ENCODE assay signal across 27 cellular contexts in the genomic region with DNA sequence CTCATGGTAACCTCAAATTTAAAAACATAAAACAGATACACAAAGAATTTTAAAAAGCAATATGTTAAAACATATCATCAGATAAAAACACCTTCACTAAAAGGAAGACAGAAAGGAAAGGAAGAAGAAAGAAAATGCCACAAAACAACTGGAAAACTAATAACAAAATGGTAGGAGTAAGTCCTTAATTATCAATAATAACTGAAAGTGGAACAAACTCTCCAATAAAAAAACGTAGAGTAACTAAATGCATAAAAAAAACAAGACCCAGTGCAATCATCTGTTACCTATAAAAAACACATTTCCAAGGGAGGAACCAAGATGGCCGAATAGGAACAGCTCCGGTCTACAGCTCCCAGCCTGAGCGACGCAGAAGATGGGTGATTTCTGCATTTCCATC. TPM values are rescaled to one million over a fixed set of nuclear protein-coding genes. Genes with fewer than 3 reads are reported as not detected.
DNase-seq lines count a peak whose midpoint lies in the region; ATAC-seq and TF ChIP-seq lines count a peak whose summit lies in the region.
"Had no signal": no experiment of that assay in that cellular context is flagged by ENCODE, and none has a peak within 500 bp of the region (broad histone marks: within the 10 kb centered on the region; RNA-seq: fewer than 3 reads in every experiment).

No MANE protein-coding gene starts in this region.

- CTCF ChIA-PET in CD8-positive, alpha-beta memory T cell (lab: Charles Lee): no interaction called here
- CTCF ChIA-PET in WTC11 (lab: Charles Lee): no interaction called here

- H3K36me3 Mint-ChIP-seq in CD8-positive, alpha-beta memory T cell: peaks cover 0 to 5% (median 1%) of the 10 kb centered on the region in 3 donors
- H3K36me3 Mint-ChIP-seq in WTC11 (peaks cover 3% of the 10 kb centered on the region; the same call in 1 of the 2 replicates), mesothelial cell of epicardium (peaks cover 3% of the 10 kb centered on the region)
- H3K36me3 Mint-ChIP-seq: activated CD8-positive, alpha-beta memory T cell treated with anti-CD3 and anti-CD28 coated beads, Interleukin-2, amount 10 ng/mL, durations not matched to agents 7 days and 5 days had no signal

- no peaks in the 10 kb centered on the region for H3K4me1 Mint-ChIP-seq in CD8-positive, alpha-beta memory T cell
- H3K4me1 Mint-ChIP-seq in WTC11 (peaks cover 40% of the 10 kb centered on the region), mesothelial cell of epicardium (peaks cover 17% of the 10 kb centered on the region)
- H3K4me1 Mint-ChIP-seq: activated CD4-positive, alpha-beta T cell treated with anti-CD3 and anti-CD28 coated beads, Interleukin-2, amount 10 ng/mL, durations not matched to agents 7 days and 5 days; activated CD8-positive, alpha-beta memory T cell treated with anti-CD3 and anti-CD28 coated beads, Interleukin-2, amount 10 ng/mL, durations not matched to agents 7 days and 5 days had no signal

- no peaks in the 10 kb centered on the region for H3K36me3 ChIP-seq in CD8-positive, alpha-beta memory T cell (ENCODE audit: insufficient read depth, low read length)
- H3K36me3 ChIP-seq in HUES6 (ENCODE audit: control insufficient read depth, insufficient read depth, low read length): no peaks in the 10 kb centered on the region
- H3K36me3 ChIP-seq: breast epithelium, colonic mucosa, upper lobe of left lung had no signal

- H3K27me3 Mint-ChIP-seq in CD8-positive, alpha-beta memory T cell: peaks cover 3 to 38% of the 10 kb centered on the region in 2 donors
- peaks cover 3% of the 10 kb centered on the region; the same call in 1 of the 2 replicates for H3K27me3 Mint-ChIP-seq in WTC11 (ENCODE audit: low read depth)
- no peaks in the 10 kb centered on the region for H3K27me3 Mint-ChIP-seq in mesothelial cell of epicardium (ENCODE audit: low read depth)
- H3K27me3 Mint-ChIP-seq: activated CD4-positive, alpha-beta T cell treated with anti-CD3 and anti-CD28 coated beads, Interleukin-2, amount 10 ng/mL, durations not matched to agents 7 days and 5 days; activated CD8-positive, alpha-beta memory T cell treated with anti-CD3 and anti-CD28 coated beads, Interleukin-2, amount 10 ng/mL, durations not matched to agents 7 days and 5 days had no signal

- DNase-seq in CD8-positive, alpha-beta memory T cell: no peak
- DNase-seq in WTC11 (ENCODE audit: low spot score): no peak
- DNase-seq in mesothelial cell of epicardium (ENCODE audit: low spot score in 2 of 2, unreplicated experiment in 2 of 2): no peak
- DNase-seq in activated CD4-positive, alpha-beta T cell treated with anti-CD3 and anti-CD28 coated beads, Interleukin-2, amount 50 U/mL, for 1 hour: no peak
- no peak for DNase-seq in NCI-H2196 treated with DMSO at 0.1 percent for 48 hours (lab: John Stamatoyannopoulos, UW; ENCODE audit: unreplicated experiment)
- DNase-seq: activated CD4-positive, alpha-beta T cell treated with anti-CD3 and anti-CD28 coated beads, Interleukin-2, amount 10 ng/mL, durations not matched to agents 7 days and 5 days; activated CD8-positive, alpha-beta memory T cell treated with anti-CD3 and anti-CD28 coated beads, Interleukin-2, amount 10 ng/mL, durations not matched to agents 7 days and 5 days; activated naive CD4-positive, alpha-beta T cell treated with anti-CD3 and anti-CD28 coated beads for 36 hours; activated T-cell treated with anti-CD3 and anti-CD28 coated beads, Interleukin-2, amount 50 U/mL, for 72 hours; colonic mucosa; DMS53; GF-D8; IMR-90; kidney glomerular epithelial cell; NCI-H1092 treated with DMSO at 0.1 percent for 48 hours; NCI-H748 treated with DMSO at 0.1 percent for 48 hours; SK-N-SH; stimulated activated CD4-positive, alpha-beta T cell treated with anti-CD3 and anti-CD28 coated beads, Interleukin-1b, Interleukin-23, amount 100 ng/mL, for 48 hours; T-helper 2 cell had no signal

- no peaks in the 10 kb centered on the region for H3K27me3 ChIP-seq in CD8-positive, alpha-beta memory T cell (ENCODE audit: insufficient read depth, low read length, poor library complexity, severe bottlenecking)
- H3K27me3 ChIP-seq in HUES6 (ENCODE audit: control insufficient read depth, insufficient read depth, low read length): no peaks in the 10 kb centered on the region
- H3K27me3 ChIP-seq: breast epithelium, colonic mucosa, upper lobe of left lung had no signal

- H3K4me3 Mint-ChIP-seq in CD8-positive, alpha-beta memory T cell: no peak overlapping the region
- peak overlapping the region; percentile 77 for H3K4me3 Mint-ChIP-seq in WTC11
- peak overlapping the region; percentile 60 for H3K4me3 Mint-ChIP-seq in mesothelial cell of epicardium
- H3K4me3 Mint-ChIP-seq: activated CD4-positive, alpha-beta T cell treated with anti-CD3 and anti-CD28 coated beads, Interleukin-2, amount 10 ng/mL, durations not matched to agents 7 days and 5 days; activated CD8-positive, alpha-beta memory T cell treated with anti-CD3 and anti-CD28 coated beads, Interleukin-2, amount 10 ng/mL, durations not matched to agents 7 days and 5 days; activated naive CD4-positive, alpha-beta T cell treated with anti-CD3 and anti-CD28 coated beads for 36 hours; activated T-cell treated with anti-CD3 and anti-CD28 coated beads, Interleukin-2, amount 50 U/mL, for 72 hours had no signal

- POLR2A ChIA-PET in CD8-positive, alpha-beta memory T cell (lab: Charles Lee): no interaction called here
- POLR2A ChIA-PET in WTC11 (lab: Charles Lee): no interaction called here

- H3K4me1 ChIP-seq in CD8-positive, alpha-beta memory T cell (ENCODE audit: insufficient read depth, low read length): no peaks in the 10 kb centered on the region
- H3K4me1 ChIP-seq in HUES6 (ENCODE audit: control insufficient read depth, insufficient read depth, low read length): peaks cover 10% of the 10 kb centered on the region
- H3K4me1 ChIP-seq: breast epithelium, colonic mucosa, upper lobe of left lung had no signal

- peak overlapping the region; percentile 41 for H3K27ac ChIP-seq in CD8-positive, alpha-beta memory T cell (ENCODE audit: low read depth, low read length)
- no peak overlapping the region for H3K27ac ChIP-seq in HUES6 (ENCODE audit: low read depth, low read length)
- H3K27ac ChIP-seq: breast epithelium, colonic mucosa, RWPE1, upper lobe of left lung, VCaP had no signal

- ATAC-seq in WTC11: no peak
- ATAC-seq in GM21529 (IDR thresholded peaks at IDR 0.05; ENCODE audit: unreplicated experiment): no peak
- no peak for ATAC-seq in SK-N-SH treated with all-trans-retinoic acid at 6 μM for 48 hours
- ATAC-seq: activated CD8-positive, alpha-beta memory T cell treated with anti-CD3 and anti-CD28 coated beads, Interleukin-2, amount 10 ng/mL, durations not matched to agents 7 days and 5 days; activated T-cell treated with anti-CD3 and anti-CD28 coated beads, Interleukin-2, amount 50 U/mL, for 72 hours had no signal

- H3K4me3 ChIP-seq in CD8-positive, alpha-beta memory T cell (ENCODE audit: low read length): no peak overlapping the region
- peak overlapping the region; percentile 54; the same call in 1 of the 2 replicates for H3K4me3 ChIP-seq in HUES6 (ENCODE audit: low read depth, low read length)
- H3K4me3 ChIP-seq: breast epithelium, colonic mucosa, lung, upper lobe of left lung had no signal

- peaks cover 0 to 4% (median 4%) of the 10 kb centered on the region in 5 donors for H3K9me3 Mint-ChIP-seq in CD8-positive, alpha-beta memory T cell
- H3K9me3 Mint-ChIP-seq in WTC11: peaks cover 9% of the 10 kb centered on the region
- H3K9me3 Mint-ChIP-seq in mesothelial cell of epicardium: peaks cover 10% of the 10 kb centered on the region
- H3K9me3 Mint-ChIP-seq: activated CD4-positive, alpha-beta T cell treated with anti-CD3 and anti-CD28 coated beads, Interleukin-2, amount 10 ng/mL, durations not matched to agents 7 days and 5 days had no signal

- H3K9ac ChIP-seq in HUES6 (ENCODE audit: low read length): peak overlapping the region; percentile 59
- H3K9ac ChIP-seq: SK-N-SH had no signal

- no peaks in the 10 kb centered on the region for H3K9me3 ChIP-seq in CD8-positive, alpha-beta memory T cell (ENCODE audit: low read length)
- no peaks in the 10 kb centered on the region; the same call in 1 of the 2 replicates for H3K9me3 ChIP-seq in HUES6 (ENCODE audit: control insufficient read depth, insufficient read depth, low read depth, low read length)
- H3K9me3 ChIP-seq: breast epithelium, colonic mucosa, SK-N-SH, upper lobe of left lung had no signal

- TF ChIP-seq CTCF in WTC11 (IDR thresholded peaks at IDR 0.05) (no peak), mesothelial cell of epicardium (IDR thresholded peaks at IDR 0.05; ENCODE audit: unreplicated experiment) (no peak)

- H3K27ac Mint-ChIP-seq in CD8-positive, alpha-beta memory T cell: no peak overlapping the region
- H3K27ac Mint-ChIP-seq in WTC11 (peak overlapping the region; percentile 70), mesothelial cell of epicardium (peak overlapping the region; percentile 25)
- H3K27ac Mint-ChIP-seq: activated CD4-positive, alpha-beta T cell treated with anti-CD3 and anti-CD28 coated beads, Interleukin-2, amount 10 ng/mL, durations not matched to agents 7 days and 5 days; activated CD8-positive, alpha-beta memory T cell treated with anti-CD3 and anti-CD28 coated beads, Interleukin-2, amount 10 ng/mL, durations not matched to agents 7 days and 5 days; activated naive CD4-positive, alpha-beta T cell treated with anti-CD3 and anti-CD28 coated beads for 36 hours; activated T-cell treated with anti-CD3 and anti-CD28 coated beads, Interleukin-2, amount 50 U/mL, for 72 hours had no signal

TF ChIP-seq in WTC11, 78 proteins besides CTCF, POLR2A, EP300 and RAD21 (continues in another document):
- TF ChIP-seq ZNF396 (CRISPR knock-in tag; IDR thresholded peaks at IDR 0.05; ENCODE audit: borderline replicate concordance): no peak

TF ChIP-seq in SK-N-SH treated with all-trans-retinoic acid at 6 μM for 48 hours, 23 proteins besides CTCF, POLR2A, EP300 and RAD21 (continues in another document):
- TF ChIP-seq, protein P1, sequence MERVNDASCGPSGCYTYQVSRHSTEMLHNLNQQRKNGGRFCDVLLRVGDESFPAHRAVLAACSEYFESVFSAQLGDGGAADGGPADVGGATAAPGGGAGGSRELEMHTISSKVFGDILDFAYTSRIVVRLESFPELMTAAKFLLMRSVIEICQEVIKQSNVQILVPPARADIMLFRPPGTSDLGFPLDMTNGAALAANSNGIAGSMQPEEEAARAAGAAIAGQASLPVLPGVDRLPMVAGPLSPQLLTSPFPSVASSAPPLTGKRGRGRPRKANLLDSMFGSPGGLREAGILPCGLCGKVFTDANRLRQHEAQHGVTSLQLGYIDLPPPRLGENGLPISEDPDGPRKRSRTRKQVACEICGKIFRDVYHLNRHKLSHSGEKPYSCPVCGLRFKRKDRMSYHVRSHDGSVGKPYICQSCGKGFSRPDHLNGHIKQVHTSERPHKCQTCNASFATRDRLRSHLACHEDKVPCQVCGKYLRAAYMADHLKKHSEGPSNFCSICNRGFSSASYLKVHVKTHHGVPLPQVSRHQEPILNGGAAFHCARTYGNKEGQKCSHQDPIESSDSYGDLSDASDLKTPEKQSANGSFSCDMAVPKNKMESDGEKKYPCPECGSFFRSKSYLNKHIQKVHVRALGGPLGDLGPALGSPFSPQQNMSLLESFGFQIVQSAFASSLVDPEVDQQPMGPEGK (CRISPR knock-in tag; IDR thresholded peaks at IDR 0.05; ENCODE audit: borderline replicate concordance): no peak
- no peak for TF ChIP-seq TCF4 (CRISPR knock-in tag; IDR thresholded peaks at IDR 0.05; ENCODE audit: borderline replicate concordance)

RNA-seq across cellular contexts. Expression of gene ACADM, which starts 47.1 kb away (rescaled TPM):
- 10 to 100 TPM; 50.0 to 53.4 TPM for total RNA-seq in CD8-positive, alpha-beta memory T cell
- 55.4 TPM for polyA plus RNA-seq in CD8-positive, alpha-beta memory T cell
- 36.6 to 37.9 TPM (median 37.6 TPM) in 3 replicates for total RNA-seq in WTC11 (2021)
- 36.4 to 41.8 TPM (median 39.2 TPM) in 3 replicates for total RNA-seq in mesothelial cell of epicardium

Comparison
In these comparisons a context has a peak if more than half of its experiments do, and no peak if none do; other contexts are left out.
1. H3K27ac Mint-ChIP-seq: peak in WTC11 (single experiment) and mesothelial cell of epicardium (single experiment); none in CD8-positive, alpha-beta memory T cell (0 of 8).
2. H3K4me3 Mint-ChIP-seq: peak in WTC11 (single experiment) and mesothelial cell of epicardium (single experiment); none in CD8-positive, alpha-beta memory T cell (0 of 7).